Comparison of ENCODE assay signal across 8 cellular contexts in genomic region chr3:49170744-49171118, GRCh38. TPM values are rescaled to one million over a fixed set of nuclear protein-coding genes. Genes with fewer than 3 reads are reported as not detected.
DNase-seq lines count a peak whose midpoint lies in the region; ATAC-seq, FAIRE-seq and TF ChIP-seq lines count a peak whose summit lies in the region.

No MANE protein-coding gene starts in this region.

- H3K4me1 ChIP-seq in GM12878 (ENCODE audit: control insufficient read depth, insufficient read depth, low read length) (peaks cover 5% of the 10 kb centered on the region), lung (ENCODE audit: control insufficient read depth in 2 of 2, insufficient read depth in 2 of 2, low read length in 2 of 2) (peaks cover 7 to 29% of the 10 kb centered on the region in 2 donors), tibial nerve (peaks cover 0 to 53% (median 32%) of the 10 kb centered on the region in 4 donors)

- RAD21 ChIA-PET in GM12878 (lab: Charles Lee; ENCODE audit: unreplicated experiment) = interaction anchor here (0.6 to 1.9 kb wide), 9 partner anchors 10 to 283 kb away, joined by 3 to 17 read pairs (median 3); partner anchors contain the start of genes RHOA, USP4 and WDR6

- H3K4me3 ChIP-seq in GM12878 (peak overlapping the region; percentile 74; the same call in 1 of the 2 replicates), lung (no peak overlapping the region), tibial nerve (peak overlapping the region; percentile 54 to 89 (median 66))

- POLR2A ChIA-PET in GM12878 (lab: Charles Lee) = interaction anchor here (0.5 to 2.1 kb wide), 4 partner anchors 11 to 777 kb away, joined by 3 to 6 read pairs (median 4); no protein-coding TSS in a partner anchor

- H3K27ac ChIP-seq in GM12878 (ENCODE audit: control insufficient read depth, insufficient read depth) = no peak overlapping the region
- H3K27ac ChIP-seq in lung (ENCODE audit: low read depth in 1 of 2, low read length in 1 of 2) = peak overlapping the region; percentile 82 to 94
- peak overlapping the region; percentile 47 to 91 (median 81) for H3K27ac ChIP-seq in tibial nerve

- H3K4me2 ChIP-seq in GM12878 (ENCODE audit: control insufficient read depth, insufficient read depth) = peak overlapping the region; percentile 95; the same call in 1 of the 2 replicates

- in situ Hi-C loops in GM12878 (cut with MboI) = no loop called here
- in situ Hi-C loops in ACHN (cut with HindIII; ENCODE audit: low pct_ligation_motif_present, low pct_unique_long_range_greater_than_20kb, low sequenced_read_pairs) = no loop called here

- H3K36me3 Mint-ChIP-seq in activated T-cell treated with anti-CD3 and anti-CD28 coated beads, Interleukin-2, amount 50 U/mL, for 4 hours (ENCODE audit: insufficient read depth) = no peaks in the 10 kb centered on the region

- DNase-seq in activated T-cell treated with anti-CD3 and anti-CD28 coated beads, Interleukin-2, amount 50 U/mL, for 4 hours = no peak
- no peak for DNase-seq in activated T-cell treated with anti-CD3 and anti-CD28 coated beads for 4 hours
- no peak for DNase-seq in GM12878 (ENCODE audit: low read depth, low spot score)
- no peak for DNase-seq in lung (ENCODE audit: low spot score)
- DNase-seq in tibial nerve (ENCODE audit: low spot score in 2 of 2) = no peak
- DNase-seq in ACHN = no peak
- DNase-seq in NCI-H82 treated with DMSO at 0.1 percent for 48 hours (lab: John Stamatoyannopoulos, UW; ENCODE audit: unreplicated experiment) = no peak
- no peak for DNase-seq in Kasumi-1 (lab: John Stamatoyannopoulos, UW)

- no peaks in the 10 kb centered on the region for H4K20me1 ChIP-seq in GM12878 (ENCODE audit: control insufficient read depth, insufficient read depth)

- H3K4me1 Mint-ChIP-seq in activated T-cell treated with anti-CD3 and anti-CD28 coated beads, Interleukin-2, amount 50 U/mL, for 4 hours (ENCODE audit: low read depth) = peaks cover 24% of the 10 kb centered on the region

- no TSS peak for BruUV-seq in GM12878 (replicated peaks; lab: Mats Ljungman, UMichigan)

- H3K9ac ChIP-seq in GM12878 (ENCODE audit: control insufficient read depth, insufficient read depth, low read length) = no peak overlapping the region

- H3K27me3 Mint-ChIP-seq in activated T-cell treated with anti-CD3 and anti-CD28 coated beads, Interleukin-2, amount 50 U/mL, for 4 hours (ENCODE audit: low read depth) = no peaks in the 10 kb centered on the region

- H3K4me3 Mint-ChIP-seq in activated T-cell treated with anti-CD3 and anti-CD28 coated beads, Interleukin-2, amount 50 U/mL, for 4 hours = peak overlapping the region; percentile 82

- CTCF ChIA-PET in GM12878 (lab: Yijun Ruan, JAX) = interaction anchor here (0.6 to 5.9 kb wide), 19 partner anchors 10 to 369 kb away, joined by 3 to 59 read pairs (median 5); partner anchors contain the start of genes NICN1 and USP4

- SMC1A ChIA-PET in GM12878 (lab: Charles Lee; ENCODE audit: uncharacterized antibody, unreplicated experiment) = interaction anchor here (1.4 kb wide), 2 partner anchors 279 to 290 kb away, joined by 3 to 14 read pairs; no protein-coding TSS in a partner anchor

- TF ChIP-seq CTCF in GM12878 (IDR thresholded peaks at IDR 0.05 in 2 of 3, conservative IDR thresholded peaks at IDR 0.05 in 1 of 3; ENCODE audit: control insufficient read depth in 2 of 3, extremely low read depth in 1 of 3, insufficient read depth in 1 of 3, low read depth in 3 of 3, low read length in 3 of 3) = no peak
- TF ChIP-seq CTCF in lung (IDR thresholded peaks at IDR 0.05; ENCODE audit: control extremely low read depth, extremely low read depth) = no peak
- no peak for TF ChIP-seq CTCF in tibial nerve (IDR thresholded peaks at IDR 0.05)

- intact Hi-C loops in GM12878 (cut with micrococcal nuclease; ENCODE audit: unreplicated experiment) = loop anchor here (1.0 kb wide), 1 partner anchor 279 kb away; no protein-coding TSS in a partner anchor

- 0% methylated on average over 1 of the region's 1 CpG for WGBS in GM12878 (ENCODE audit: insufficient coverage, insufficient replicate concordance, low lambda C conversion rate, missing lambda C conversion rate)
- WGBS in lung, 2 donors = 5 to 24% methylated on average over 1 of the region's 1 CpG
- WGBS in tibial nerve, 2 donors = 16 to 17% methylated on average over 1 of the region's 1 CpG

- TF ChIP-seq RAD21 in GM12878 (IDR thresholded peaks at IDR 0.05; ENCODE audit: insufficient read depth, low read depth, low read length) = no peak

- no peak for ATAC-seq in activated T-cell treated with anti-CD3 and anti-CD28 coated beads, Interleukin-2, amount 50 U/mL, for 4 hours
- ATAC-seq in GM12878 (peak; percentile 10), lung (ENCODE audit: insufficient read depth, low FRiP score) (no peak)

- peaks cover 2% of the 10 kb centered on the region; the same call in 2 of the 3 replicates for H3K9me3 ChIP-seq in GM12878 (replicated peaks; ENCODE audit: control insufficient read depth, insufficient read depth, low read length)
- no peaks in the 10 kb centered on the region for H3K9me3 ChIP-seq in lung (ENCODE audit: control insufficient read depth in 2 of 2, insufficient read depth in 1 of 2, low read length in 1 of 2)
- H3K9me3 ChIP-seq in tibial nerve = no peaks in the 10 kb centered on the region

- H2AFZ ChIP-seq in GM12878 (ENCODE audit: control insufficient read depth, low read depth, low read length) = peak overlapping the region; percentile 92

- no peaks in the 10 kb centered on the region for H3K27me3 ChIP-seq in GM12878 (replicated peaks in 1 of 2; ENCODE audit: control insufficient read depth in 2 of 2, insufficient read depth in 2 of 2, low read length in 1 of 2)
- H3K27me3 ChIP-seq in lung (ENCODE audit: control insufficient read depth, insufficient read depth) = no peaks in the 10 kb centered on the region
- H3K27me3 ChIP-seq in tibial nerve = no peaks in the 10 kb centered on the region

- TF ChIP-seq POLR2A in GM12878 (IDR thresholded peaks at IDR 0.05; ENCODE audit: low read depth, low read length) (no peak), tibial nerve (IDR thresholded peaks at IDR 0.05) (no peak)

- no peak for FAIRE-seq in GM12878 (lab: Jason Lieb, UNC)

- H3K36me3 ChIP-seq in GM12878 (ENCODE audit: control insufficient read depth in 2 of 2, insufficient read depth in 2 of 2, low read length in 1 of 2) (no peaks in the 10 kb centered on the region), lung (ENCODE audit: control insufficient read depth in 2 of 2, insufficient read depth in 2 of 2, low read length in 2 of 2) (peaks cover 0 to 14% of the 10 kb centered on the region in 2 donors), tibial nerve (peaks cover 0 to 18% (median 0%) of the 10 kb centered on the region in 3 donors)

- TF ChIP-seq EP300 in GM12878 (IDR thresholded peaks at IDR 0.05; ENCODE audit: borderline replicate concordance in 1 of 2, control insufficient read depth in 1 of 2, low read depth in 2 of 2, low read length in 2 of 2) (no peak), tibial nerve (IDR thresholded peaks at IDR 0.05) (no peak)

- no peaks in the 10 kb centered on the region for H3K9me3 Mint-ChIP-seq in activated T-cell treated with anti-CD3 and anti-CD28 coated beads, Interleukin-2, amount 50 U/mL, for 4 hours

- peaks cover 8% of the 10 kb centered on the region for H3K79me2 ChIP-seq in GM12878 (ENCODE audit: control insufficient read depth, insufficient read depth, low read length)

RNA-seq across cellular contexts. Expression of gene KLHDC8B, which starts 0.7 kb away (rescaled TPM):
- total RNA-seq in activated T-cell treated with anti-CD3 and anti-CD28 coated beads, Interleukin-2, amount 50 U/mL, for 4 hours = 1 to 10 TPM; 2.6 to 3.6 (median 3.5) TPM
- total RNA-seq in GM12878 (2013; cell fraction: nucleolus; rRNA removed) = 3.5 and 7.7 TPM in 2 replicates
- total RNA-seq in GM12878 (2014; rRNA removed) = 0.73 and 1.4 TPM in 2 replicates
- 0.64 and 0.89 TPM in 2 replicates for total RNA-seq in GM12878 (2014; rRNA removed; fragmentation: Illumina TruSeq; extraction: Trizol)
- total RNA-seq in GM12878 (2021) = 1.2 and 1.9 TPM in 2 replicates
- 1.2 TPM for polyA plus RNA-seq in GM12878 (2011; ENCODE audit: low read depth)
- 0.79 and 1.5 TPM in 2 replicates for polyA plus RNA-seq in GM12878 (2011; rRNA removed)
- 1.2 and 1.5 TPM in 2 replicates for polyA plus RNA-seq in GM12878 (2011; cell fraction: cytosol; rRNA removed)
- 2.1 and 4.2 TPM in 2 replicates for polyA plus RNA-seq in GM12878 (2011; cell fraction: nucleus; rRNA removed)
- polyA plus RNA-seq in GM12878 (2012) = 4.0 and 5.2 TPM in 2 replicates
- polyA plus RNA-seq in GM12878 (2014; fragmentation: Illumina TruSeq; extraction: Trizol) = 0.85 and 0.98 TPM in 2 replicates
- under 1 TPM in 1 of 2 experiments, not detected in 1; 0.40 TPM for polyA plus RNA-seq in GM12878 (2014; fragmentation: Nextera tagmentation; extraction: Ambion mirVana)
- polyA plus RNA-seq in GM12878 (2014; rRNA removed) = 0.31 and 1.3 TPM in 2 replicates
- polyA plus RNA-seq in GM12878 (2016; fragmentation: Nextera tagmentation; extraction: Ambion mirVana) = under 1 TPM; 0.80 to 0.92 TPM
- 0.51 and 1.1 TPM in 2 replicates for polyA minus RNA-seq in GM12878 (2011; rRNA and poly(A)+ RNA removed)
- polyA minus RNA-seq in GM12878 (2011; cell fraction: cytosol; rRNA and poly(A)+ RNA removed) = not detected in 2 replicates
- polyA minus RNA-seq in GM12878 (2011; cell fraction: nucleus; rRNA and poly(A)+ RNA removed) = 1.1 and 1.5 TPM in 2 replicates
- total RNA-seq in lung = 10 to 100 TPM; 29.6 to 32.0 TPM
- polyA plus RNA-seq in lung = 10 to 100 TPM; 19.4 to 32.5 TPM
- 10 to 100 TPM; 20.8 to 33.1 (median 29.7) TPM for total RNA-seq in tibial nerve

RNA-seq across cellular contexts. Expression of gene CCDC71, which starts 4.6 kb away (rescaled TPM):
- 10 to 100 TPM; 24.8 to 29.2 (median 27.0) TPM for total RNA-seq in activated T-cell treated with anti-CD3 and anti-CD28 coated beads, Interleukin-2, amount 50 U/mL, for 4 hours
- 51.7 and 62.8 TPM in 2 replicates for total RNA-seq in GM12878 (2013; cell fraction: nucleolus; rRNA removed)
- total RNA-seq in GM12878 (2014; rRNA removed) (34.0 and 38.0 TPM in 2 replicates), GM12878 (2014; rRNA removed; fragmentation: Illumina TruSeq; extraction: Trizol) (19.9 and 21.8 TPM in 2 replicates), GM12878 (2021) (30.3 and 31.8 TPM in 2 replicates), lung (10 to 100 TPM; 13.9 to 23.8 TPM), tibial nerve (10 to 100 TPM; 30.4 to 38.3 (median 36.3) TPM)
- polyA plus RNA-seq in GM12878 (2011; ENCODE audit: low read depth) = 8.9 TPM
- polyA plus RNA-seq in GM12878 (2011; rRNA removed) (6.4 and 12.4 TPM in 2 replicates), GM12878 (2014; fragmentation: Illumina TruSeq; extraction: Trizol) (6.9 and 19.7 TPM in 2 replicates), GM12878 (2014; fragmentation: Nextera tagmentation; extraction: Ambion mirVana) (under 1 TPM; 0.20 to 0.24 TPM), GM12878 (2014; rRNA removed) (31.8 and 36.1 TPM in 2 replicates), GM12878 (2016; fragmentation: Nextera tagmentation; extraction: Ambion mirVana) (1 to 10 TPM; 1.0 to 1.7 TPM), lung (10 to 100 TPM; 16.3 to 29.3 TPM)
- polyA plus RNA-seq in GM12878 (2011; cell fraction: cytosol; rRNA removed) = 21.4 and 25.7 TPM in 2 replicates
- 16.0 and 17.1 TPM in 2 replicates for polyA plus RNA-seq in GM12878 (2011; cell fraction: nucleus; rRNA removed)
- polyA plus RNA-seq in GM12878 (2012) = 16.7 and 17.5 TPM in 2 replicates
- polyA minus RNA-seq in GM12878 (2011; rRNA and poly(A)+ RNA removed) = 34.0 and 50.8 TPM in 2 replicates
- 8.7 and 10.4 TPM in 2 replicates for polyA minus RNA-seq in GM12878 (2011; cell fraction: cytosol; rRNA and poly(A)+ RNA removed)
- 27.1 and 41.2 TPM in 2 replicates for polyA minus RNA-seq in GM12878 (2011; cell fraction: nucleus; rRNA and poly(A)+ RNA removed)

RNA-seq across cellular contexts. Expression of gene LAMB2, which starts 37.9 kb away (rescaled TPM):
- 1 to 10 TPM; 1.6 to 2.4 (median 2.0) TPM for total RNA-seq in activated T-cell treated with anti-CD3 and anti-CD28 coated beads, Interleukin-2, amount 50 U/mL, for 4 hours
- total RNA-seq in GM12878 (2013; cell fraction: nucleolus; rRNA removed) = 0.61 and 2.9 TPM in 2 replicates
- total RNA-seq in GM12878 (2014; rRNA removed) = 0.23 TPM in 1 of 2 replicates, not detected in the other
- total RNA-seq in GM12878 (2014; rRNA removed; fragmentation: Illumina TruSeq; extraction: Trizol) = not detected in 2 replicates
- total RNA-seq in GM12878 (2021) = 3.2 and 3.3 TPM in 2 replicates
- polyA plus RNA-seq in GM12878 (2011; ENCODE audit: low read depth) = not detected
- polyA plus RNA-seq in GM12878 (2011; rRNA removed) = 0.18 TPM in 1 of 2 replicates, not detected in the other
- polyA plus RNA-seq in GM12878 (2011; cell fraction: cytosol; rRNA removed) = 0.15 and 0.42 TPM in 2 replicates
- polyA plus RNA-seq in GM12878 (2011; cell fraction: nucleus; rRNA removed) = 3.9 and 5.4 TPM in 2 replicates
- 0.44 TPM in 1 of 2 replicates, not detected in the other for polyA plus RNA-seq in GM12878 (2012)
- 0.13 TPM in 1 of 2 replicates, not detected in the other for polyA plus RNA-seq in GM12878 (2014; fragmentation: Illumina TruSeq; extraction: Trizol)
- polyA plus RNA-seq in GM12878 (2014; fragmentation: Nextera tagmentation; extraction: Ambion mirVana) = not detected
- 0.24 and 0.64 TPM in 2 replicates for polyA plus RNA-seq in GM12878 (2014; rRNA removed)
- polyA plus RNA-seq in GM12878 (2016; fragmentation: Nextera tagmentation; extraction: Ambion mirVana) = 1 to 10 TPM in 1 of 2 experiments, under 1 TPM in 1; 0.67 to 1.0 TPM
- 0.31 TPM in 1 of 2 replicates, not detected in the other for polyA minus RNA-seq in GM12878 (2011; rRNA and poly(A)+ RNA removed)
- not detected in 2 replicates for polyA minus RNA-seq in GM12878 (2011; cell fraction: cytosol; rRNA and poly(A)+ RNA removed)
- polyA minus RNA-seq in GM12878 (2011; cell fraction: nucleus; rRNA and poly(A)+ RNA removed) = 0.97 TPM in 1 of 2 replicates, not detected in the other
- total RNA-seq in lung = 100 to 1,000 TPM; 291 to 616 TPM
- polyA plus RNA-seq in lung = 100 to 1,000 TPM; 153 to 331 TPM
- total RNA-seq in tibial nerve = 100 to 1,000 TPM; 589 to 844 (median 649) TPM

RNA-seq across cellular contexts. Expression of gene USP19, which starts 50.1 kb away (rescaled TPM):
- 10 to 100 TPM; 68.2 to 75.9 (median 75.1) TPM for total RNA-seq in activated T-cell treated with anti-CD3 and anti-CD28 coated beads, Interleukin-2, amount 50 U/mL, for 4 hours
- 44.3 and 49.9 TPM in 2 replicates for total RNA-seq in GM12878 (2013; cell fraction: nucleolus; rRNA removed)
- total RNA-seq in GM12878 (2014; rRNA removed) = 33.6 and 35.2 TPM in 2 replicates
- total RNA-seq in GM12878 (2014; rRNA removed; fragmentation: Illumina TruSeq; extraction: Trizol) = 16.1 and 16.6 TPM in 2 replicates
- total RNA-seq in GM12878 (2021) = 62.2 and 64.2 TPM in 2 replicates
- 23.8 TPM for polyA plus RNA-seq in GM12878 (2011; ENCODE audit: low read depth)
- 28.1 and 41.7 TPM in 2 replicates for polyA plus RNA-seq in GM12878 (2011; rRNA removed)
- 46.1 and 62.5 TPM in 2 replicates for polyA plus RNA-seq in GM12878 (2011; cell fraction: cytosol; rRNA removed)
- 150 and 158 TPM in 2 replicates for polyA plus RNA-seq in GM12878 (2011; cell fraction: nucleus; rRNA removed)
- polyA plus RNA-seq in GM12878 (2012) = 25.7 and 27.6 TPM in 2 replicates
- polyA plus RNA-seq in GM12878 (2014; fragmentation: Illumina TruSeq; extraction: Trizol) = 11.1 and 25.7 TPM in 2 replicates
- under 1 TPM; 0.24 to 0.68 TPM for polyA plus RNA-seq in GM12878 (2014; fragmentation: Nextera tagmentation; extraction: Ambion mirVana)
- polyA plus RNA-seq in GM12878 (2014; rRNA removed) = 40.7 and 44.8 TPM in 2 replicates
- polyA plus RNA-seq in GM12878 (2016; fragmentation: Nextera tagmentation; extraction: Ambion mirVana) = 10 to 100 TPM; 32.7 to 36.6 TPM
- 102 and 109 TPM in 2 replicates for polyA minus RNA-seq in GM12878 (2011; rRNA and poly(A)+ RNA removed)
- polyA minus RNA-seq in GM12878 (2011; cell fraction: cytosol; rRNA and poly(A)+ RNA removed) = 24.2 and 26.1 TPM in 2 replicates
- 25.5 and 46.9 TPM in 2 replicates for polyA minus RNA-seq in GM12878 (2011; cell fraction: nucleus; rRNA and poly(A)+ RNA removed)
- total RNA-seq in lung = 10 to 100 TPM; 49.9 to 63.1 TPM
- polyA plus RNA-seq in lung = 10 to 100 TPM; 20.3 to 30.2 TPM
- 100 to 1,000 TPM in 1 of 4 donors, 10 to 100 TPM in 3; 72.3 to 113 (median 83.6) TPM for total RNA-seq in tibial nerve

Comparison
In these comparisons a context has a peak if more than half of its experiments do, and no peak if none do; other contexts are left out.
1. RNA of gene LAMB2, which starts 37.9 kb away (total RNA-seq): 589 to 844 TPM in tibial nerve and 291 to 616 TPM in lung; 1.6 to 2.4 TPM in activated T-cell treated with anti-CD3 and anti-CD28 coated beads, Interleukin-2, amount 50 U/mL, for 4 hours and 0.23 to 3.3 TPM in GM12878; every median in the first group is over 10 times any median in the second.